ENCODE assay signal across 8 cellular contexts in genomic region chr3:51498871-51499790, GRCh38. TPM values are rescaled to one million over a fixed set of nuclear protein-coding genes. Genes with fewer than 3 reads are reported as not detected.
A peak's percentile ranks its signal among the peaks of the same experiment; 100 is the strongest.
DNase-seq lines count a peak whose midpoint lies in the region; ATAC-seq and TF ChIP-seq lines count a peak whose summit lies in the region.

No MANE protein-coding gene starts in this region.

- peak overlapping the region; percentile 59 for H3K4me3 ChIP-seq in BJ (ENCODE audit: low read depth, low read length)
- H3K4me3 ChIP-seq in left lung: peak overlapping the region; percentile 57 to 90

- CTCF ChIA-PET in BJ (lab: Yijun Ruan, JAX): interaction anchor here (0.8 to 7.9 kb wide), 8 partner anchors 13 to 183 kb away, joined by 3 to 207 read pairs (median 10); partner anchors contain the start of gene TEX264

- H3K27me3 ChIP-seq in BJ (ENCODE audit: control insufficient read depth, insufficient read depth, low read length) (no peaks in the 10 kb centered on the region), left lung (no peaks in the 10 kb centered on the region)

- ATAC-seq in GM19328 (IDR thresholded peaks at IDR 0.05; ENCODE audit: unreplicated experiment) (peak; percentile 49), HG03469 (IDR thresholded peaks at IDR 0.05; ENCODE audit: unreplicated experiment) (peak; percentile 54), left lung (peak; percentile 85)

- DNase-seq in BJ (ENCODE audit: low read depth) (peak; percentile 54), NCI-H526 (lab: John Stamatoyannopoulos, UW) (peak; percentile 96), dermis blood vessel endothelial cell (peak; percentile 96), left lung (peak; percentile 96 to 97)
- peak; percentile 71 to 82 for DNase-seq in activated CD4-positive, alpha-beta T cell treated with anti-CD3 and anti-CD28 coated beads, Interleukin-2, amount 50 U/mL, for 24 hours (ENCODE audit: low read depth in 1 of 2, low spot score in 1 of 2)
- DNase-seq in stimulated activated CD4-positive, alpha-beta T cell treated with anti-CD3 and anti-CD28 coated beads, Interleukin-2, amount 100 ng/mL, for 4 hours (ENCODE audit: low read depth): peak; percentile 74

- H3K4me1 ChIP-seq in left lung: peaks cover 0 to 24% of the 10 kb centered on the region in 2 donors

- POLR2A ChIA-PET in BJ (lab: Charles Lee): interaction anchor here (0.5 to 1.5 kb wide), 10 partner anchors 40 to 836 kb away, joined by 3 to 16 read pairs (median 4); partner anchors contain the start of genes MANF and RAD54L2

- H3K9me3 ChIP-seq in left lung: no peaks in the 10 kb centered on the region

- H3K36me3 ChIP-seq in BJ (ENCODE audit: control insufficient read depth, insufficient read depth, low read length) (no peaks in the 10 kb centered on the region), left lung (peaks cover 0 to 22% of the 10 kb centered on the region in 2 donors)

- TF ChIP-seq CTCF in BJ (IDR thresholded peaks at IDR 0.05; ENCODE audit: insufficient read depth, low read depth, low read length): no peak
- no peak for TF ChIP-seq CTCF in left lung (IDR thresholded peaks at IDR 0.05)

- intact Hi-C loops in left lung (cut with DNase I): no loop called here

- peak overlapping the region; percentile 94 to 96 for H3K27ac ChIP-seq in left lung

RNA-seq across cellular contexts. Expression of gene DCAF1, which starts 0.7 kb away (rescaled TPM):
- 6.6 and 8.8 TPM in 2 replicates for polyA plus RNA-seq in BJ (2011; rRNA removed)
- 13.5 and 14.2 TPM in 2 replicates for polyA minus RNA-seq in BJ (2011; rRNA and poly(A)+ RNA removed)
- total RNA-seq in dermis blood vessel endothelial cell (16.7 and 23.0 TPM in 2 replicates), left lung (10 to 100 TPM; 18.1 to 20.8 TPM)

RNA-seq across cellular contexts. Expression of gene RAD54L2, which starts 39.4 kb away (rescaled TPM):
- 5.2 and 5.9 TPM in 2 replicates for polyA plus RNA-seq in BJ (2011; rRNA removed)
- 22.3 and 27.4 TPM in 2 replicates for polyA minus RNA-seq in BJ (2011; rRNA and poly(A)+ RNA removed)
- total RNA-seq in dermis blood vessel endothelial cell (18.9 and 19.7 TPM in 2 replicates), left lung (10 to 100 TPM; 20.6 to 22.9 TPM)

Comparison
In these comparisons a context has a peak if more than half of its experiments do, and no peak if none do; other contexts are left out.
1. Peak in every context shown above with its lines: DNase-seq, ATAC-seq, H3K4me3 ChIP-seq and H3K27ac ChIP-seq.